Comparison of ENCODE assay signal across 22 cellular contexts in genomic region chr19:608155-609000, GRCh38. TPM values are rescaled to one million over a fixed set of nuclear protein-coding genes. Genes with fewer than 3 reads are reported as not detected.
DNase-seq lines count a peak whose midpoint lies in the region; ATAC-seq, FAIRE-seq and TF ChIP-seq lines count a peak whose summit lies in the region.
"Had no signal": no experiment of that assay in that cellular context is flagged by ENCODE, and none has a peak within 500 bp of the region (broad histone marks: within the 10 kb centered on the region; RNA-seq: fewer than 3 reads in every experiment).

No MANE protein-coding gene starts in this region.

- POLR2A ChIA-PET in A549 (lab: Yijun Ruan, JAX) (no interaction called here), HCT116 (lab: Charles Lee) (no interaction called here), HepG2 (lab: Yijun Ruan, JAX) (no interaction called here)

- H3K9ac ChIP-seq in HCT116 (ENCODE audit: low read length) (no peak overlapping the region), HepG2 (ENCODE audit: insufficient read depth, low read depth, low read length) (no peak overlapping the region)

- ATAC-seq in A549 (peak; percentile 27 to 61; a peak in 3 of 6 replicates), HCT116 (0 out of 2 replicates have a peak, but pooled peaks have one; percentile 18), HepG2 (peak; percentile 24; the same call in 2 of the 3 replicates), GM18861 (IDR thresholded peaks at IDR 0.05; ENCODE audit: unreplicated experiment) (no peak)
- ATAC-seq: stimulated activated effector memory CD8-positive, alpha-beta T cell treated with anti-CD3 and anti-CD28 coated beads, Interleukin-12 subunit alpha, Interleukin-12 subunit beta, amount 100 ng/mL, for 72 hours; T-cell had no signal

- H3K4me1 ChIP-seq in A549 = peaks cover 40% of the 10 kb centered on the region
- H3K4me1 ChIP-seq in HCT116 (ENCODE audit: control insufficient read depth in 1 of 2, insufficient read depth in 2 of 2, low read length in 2 of 2) = peaks cover 8 to 11% of the 10 kb centered on the region in 2 experiments; a peak in 3 of 4 replicates
- no peaks in the 10 kb centered on the region for H3K4me1 ChIP-seq in HepG2 (ENCODE audit: insufficient read depth, low read length)

- peak overlapping the region; percentile 43; the same call in 2 of the 3 replicates for H3K4me2 ChIP-seq in A549
- peak overlapping the region; percentile 27 for H3K4me2 ChIP-seq in HCT116 (ENCODE audit: low read length)
- H3K4me2 ChIP-seq in HepG2 (ENCODE audit: low read depth, low read length) = no peak overlapping the region

- TF ChIP-seq RAD21 in A549 (conservative IDR thresholded peaks at IDR 0.05 in 1 of 2, IDR thresholded peaks at IDR 0.05 in 1 of 2) = no peak
- TF ChIP-seq RAD21 in HCT116 (IDR thresholded peaks at IDR 0.05; ENCODE audit: low read depth) = no peak
- TF ChIP-seq RAD21 in HepG2 (CRISPR knock-in tag; IDR thresholded peaks at IDR 0.05) = no peak

- no TSS peak for BruUV-seq in HCT116 (replicated peaks; lab: Mats Ljungman, UMichigan)
- BruUV-seq in HepG2 (replicated peaks; lab: Mats Ljungman, UMichigan) = no TSS peak

- CTCF ChIA-PET in A549 (lab: Yijun Ruan, JAX) = interaction anchor here (0.7 to 1.5 kb wide), 3 partner anchors 9 to 24 kb away, joined by 3 read pairs; no protein-coding TSS in a partner anchor
- CTCF ChIA-PET in HCT116 (lab: Charles Lee) = no interaction called here
- CTCF ChIA-PET in HepG2 (lab: Yijun Ruan, JAX; ENCODE audit: low intra/inter-chr PET ratio, low total read pairs) = no interaction called here

- H3K27me3 ChIP-seq in HCT116 (ENCODE audit: insufficient read depth, low read length) = no peaks in the 10 kb centered on the region
- no peaks in the 10 kb centered on the region for H3K27me3 ChIP-seq in HepG2 (ENCODE audit: control insufficient read depth in 1 of 2, insufficient read depth in 2 of 2, low read length in 2 of 2)
- H3K27me3 ChIP-seq: cardiac muscle cell had no signal

- no peak overlapping the region for H2AFZ ChIP-seq in HCT116 (ENCODE audit: low read depth, low read length, poor library complexity, severe bottlenecking)
- no peak overlapping the region for H2AFZ ChIP-seq in HepG2 (ENCODE audit: low read length)

- DNase-seq in A549 (ENCODE audit: low read depth in 1 of 2, low spot score in 1 of 2) (no peak), HCT116 (ENCODE audit: low read depth, low spot score) (no peak), HepG2 (ENCODE audit: low spot score) (no peak), NCI-H187 (lab: John Stamatoyannopoulos, UW) (no peak), NCI-H2171 (lab: John Stamatoyannopoulos, UW) (no peak)
- DNase-seq: activated CD4-positive, alpha-beta T cell treated with anti-CD3 and anti-CD28 coated beads for 1 hour; activated naive CD4-positive, alpha-beta T cell treated with anti-CD3 and anti-CD28 coated beads for 36 hours; activated T-cell treated with anti-CD3 and anti-CD28 coated beads, Interleukin-2, amount 50 U/mL, for 48 hours; CD4-positive, alpha-beta T cell; mesendoderm; NCI-H1092; NCI-H1930; OCI-M1; T-cell had no signal

- no peaks in the 10 kb centered on the region for H3K79me2 ChIP-seq in HCT116 (ENCODE audit: insufficient read depth, low read length)
- no peaks in the 10 kb centered on the region for H3K79me2 ChIP-seq in HepG2 (ENCODE audit: insufficient read depth, low read length)

- no peak for TF ChIP-seq POLR2A in A549 (IDR thresholded peaks at IDR 0.05; ENCODE audit: low read length)
- no peak for TF ChIP-seq POLR2A in HCT116 (IDR thresholded peaks at IDR 0.05; ENCODE audit: borderline replicate concordance, extremely low read depth, insufficient read depth, insufficient read length)
- TF ChIP-seq POLR2A in HepG2 (IDR thresholded peaks at IDR 0.05; ENCODE audit: insufficient read depth in 1 of 2, low read depth in 2 of 2, low read length in 2 of 2) = no peak

- in situ Hi-C loops in HepG2 (cut with HindIII; ENCODE audit: extremely low pct_ligation_motif_present, low pct_unique_long_range_greater_than_20kb) = no loop called here

- no peaks in the 10 kb centered on the region for H3K9me2 ChIP-seq in HCT116 (ENCODE audit: insufficient read depth)

- H3K9me3 ChIP-seq in A549 = no peaks in the 10 kb centered on the region
- H3K9me3 ChIP-seq in HCT116 (ENCODE audit: control insufficient read depth in 1 of 2, insufficient read depth in 1 of 2, low read depth in 1 of 2, low read length in 2 of 2) = no peaks in the 10 kb centered on the region
- H3K9me3 ChIP-seq in HepG2 (ENCODE audit: low read length) = no peaks in the 10 kb centered on the region
- H3K9me3 ChIP-seq: suprapubic skin had no signal

- 93% methylated on average over 8 of the region's 30 CpGs for WGBS in A549 (ENCODE audit: missing lambda C conversion rate)
- WGBS in HepG2 (ENCODE audit: low lambda C conversion rate) = 64% methylated on average over 21 of the region's 30 CpGs

- H4K20me1 ChIP-seq in HCT116 (ENCODE audit: insufficient read depth) (no peaks in the 10 kb centered on the region), HepG2 (ENCODE audit: insufficient read depth, low read length) (no peaks in the 10 kb centered on the region)

- H3K4me3 ChIP-seq in A549 (no peak overlapping the region), HCT116 (replicated peaks in 1 of 2; ENCODE audit: low read depth in 1 of 2, low read length in 2 of 2) (no peak overlapping the region), HepG2 (replicated peaks in 1 of 3; ENCODE audit: insufficient read depth in 1 of 3, low read depth in 2 of 3, low read length in 3 of 3) (no peak overlapping the region)
- H3K4me3 ChIP-seq: cardiac muscle cell, suprapubic skin had no signal

- TF ChIP-seq EP300 in A549 (IDR thresholded peaks at IDR 0.05) (no peak), HepG2 (IDR thresholded peaks at IDR 0.05; ENCODE audit: low read depth in 2 of 2, low read length in 2 of 2) (no peak), HepG2 (CRISPR knock-in tag; IDR thresholded peaks at IDR 0.05; ENCODE audit: borderline replicate concordance) (no peak)

- TF ChIP-seq CTCF in A549 (IDR thresholded peaks at IDR 0.05) (no peak), HCT116 (IDR thresholded peaks at IDR 0.05 in 2 of 3, conservative IDR thresholded peaks at IDR 0.05 in 1 of 3; ENCODE audit: borderline replicate concordance in 1 of 3, insufficient read depth in 1 of 3, low read depth in 2 of 3, low read length in 2 of 3) (no peak), HepG2 (CRISPR knock-in tag; IDR thresholded peaks at IDR 0.05) (no peak)

- no peaks in the 10 kb centered on the region for H3K36me3 ChIP-seq in HCT116 (ENCODE audit: control insufficient read depth in 1 of 2, insufficient read depth in 2 of 2, low read length in 2 of 2)
- no peaks in the 10 kb centered on the region for H3K36me3 ChIP-seq in HepG2 (replicated peaks in 1 of 2; ENCODE audit: control insufficient read depth in 1 of 2, insufficient read depth in 2 of 2, low read length in 2 of 2)
- H3K36me3 ChIP-seq: suprapubic skin had no signal

- FAIRE-seq in A549 (lab: Jason Lieb, UNC) (no peak), HepG2 (lab: Jason Lieb, UNC) (no peak)
- FAIRE-seq: endothelial cell of umbilical vein had no signal

- H3K27ac ChIP-seq in A549 (peak overlapping the region; percentile 72 to 86; a peak in 5 of 6 replicates), HCT116 (ENCODE audit: low read depth, low read length) (no peak overlapping the region; the same call in 1 of the 2 replicates), cingulate gyrus (ENCODE audit: low read depth, low read length) (peak overlapping the region; percentile 79), HepG2 (ENCODE audit: extremely low read length, insufficient read depth, low read length) (no peak overlapping the region)
- H3K27ac ChIP-seq: cardiac muscle cell, suprapubic skin had no signal

- intact Hi-C loops in HCT116 (cut with micrococcal nuclease) (no loop called here), HepG2 (cut with micrococcal nuclease; ENCODE audit: unreplicated experiment) (no loop called here)

- RAD21 ChIA-PET in HCT116 (lab: Charles Lee; ENCODE audit: low non-redundant PET in 1 of 2, low total read pairs in 2 of 2, uncharacterized antibody in 2 of 2, unreplicated experiment in 2 of 2) = no interaction called here

RNA-seq across cellular contexts. Expression of gene HCN2, which starts 18.7 kb away (rescaled TPM):
- 2.7 and 7.1 TPM in 2 replicates for polyA plus RNA-seq in A549 (2011; rRNA removed)
- polyA plus RNA-seq in A549 (2012; cell fraction: cytosol; rRNA removed) = 11.4 and 16.3 TPM in 2 replicates
- 13.9 and 20.2 TPM in 2 replicates for polyA plus RNA-seq in A549 (2012; cell fraction: nucleus; rRNA removed)
- 23.2 to 24.8 TPM (median 24.7 TPM) in 3 replicates for polyA plus RNA-seq in A549 (2017; fragmentation: RNase III; extraction: RNeasy Plus Mini Kit Qiagen cat#74134 plus additional on column Dnase treatment)
- polyA minus RNA-seq in A549 (2011; rRNA and poly(A)+ RNA removed) = 15.7 and 22.3 TPM in 2 replicates
- total RNA-seq in HCT116 (2021; ENCODE audit: unreplicated experiment) = 2.4 TPM
- 2.3 TPM in 2 replicates for polyA plus RNA-seq in HCT116 (2012)
- not detected in 2 replicates for total RNA-seq in HepG2 (2016; rRNA removed; fragmentation: Illumina TruSeq; extraction: Trizol)
- total RNA-seq in HepG2 (2016; cell fraction: cytosol; rRNA removed; fragmentation: Illumina TruSeq; extraction: Trizol; ENCODE audit: low read depth) = not detected in 2 replicates
- not detected in 2 replicates for total RNA-seq in HepG2 (2016; cell fraction: insoluble cytoplasmic fraction; rRNA removed; fragmentation: Illumina TruSeq; extraction: Trizol)
- 0.03 TPM in 1 of 2 replicates, not detected in the other for total RNA-seq in HepG2 (2016; cell fraction: membrane; rRNA removed; fragmentation: Illumina TruSeq; extraction: Trizol)
- not detected in 2 replicates for total RNA-seq in HepG2 (2016; cell fraction: nucleus; rRNA removed; fragmentation: Illumina TruSeq; extraction: Trizol)
- 0.01 and 0.05 TPM in 2 replicates for polyA plus RNA-seq in HepG2 (2011; rRNA removed)
- polyA plus RNA-seq in HepG2 (2011; cell fraction: cytosol; rRNA removed) = 0.07 and 0.09 TPM in 2 replicates
- polyA plus RNA-seq in HepG2 (2011; cell fraction: nucleus; rRNA removed) = 0.19 and 0.24 TPM in 2 replicates
- polyA plus RNA-seq in HepG2 (2012) = 0.15 and 0.39 TPM in 2 replicates
- 0.07 TPM in 1 of 2 replicates, not detected in the other for polyA plus RNA-seq in HepG2 (2016; cell fraction: cytosol; fragmentation: Illumina TruSeq; extraction: Trizol; ENCODE audit: low read depth)
- polyA plus RNA-seq in HepG2 (2016; cell fraction: insoluble cytoplasmic fraction; fragmentation: Illumina TruSeq; extraction: Trizol; ENCODE audit: low read depth) = not detected in 2 replicates
- 0.05 TPM in 1 of 2 replicates, not detected in the other for polyA plus RNA-seq in HepG2 (2016; cell fraction: membrane; fragmentation: Illumina TruSeq; extraction: Trizol; ENCODE audit: low read depth)
- not detected in 2 replicates for polyA plus RNA-seq in HepG2 (2016; cell fraction: nucleus; fragmentation: Illumina TruSeq; extraction: Trizol; ENCODE audit: insufficient read depth, low read depth)
- polyA minus RNA-seq in HepG2 (2011; rRNA and poly(A)+ RNA removed; ENCODE audit: low replicate concordance) = 0.16 and 9.3 TPM in 2 replicates
- polyA minus RNA-seq in HepG2 (2011; cell fraction: cytosol; rRNA and poly(A)+ RNA removed) = not detected in 2 replicates
- polyA minus RNA-seq in HepG2 (2011; cell fraction: nucleus; rRNA and poly(A)+ RNA removed) = not detected in 2 replicates

RNA-seq across cellular contexts. Expression of gene POLRMT, which starts 25.0 kb away (rescaled TPM):
- 41.9 and 59.8 TPM in 2 replicates for polyA plus RNA-seq in A549 (2011; rRNA removed)
- 58.8 and 76.2 TPM in 2 replicates for polyA plus RNA-seq in A549 (2012; cell fraction: cytosol; rRNA removed)
- polyA plus RNA-seq in A549 (2012; cell fraction: nucleus; rRNA removed) = 187 and 288 TPM in 2 replicates
- 65.0 to 68.8 TPM (median 66.5 TPM) in 3 replicates for polyA plus RNA-seq in A549 (2017; fragmentation: RNase III; extraction: RNeasy Plus Mini Kit Qiagen cat#74134 plus additional on column Dnase treatment)
- polyA minus RNA-seq in A549 (2011; rRNA and poly(A)+ RNA removed) = 192 and 233 TPM in 2 replicates
- 138 TPM for total RNA-seq in HCT116 (2021; ENCODE audit: unreplicated experiment)
- polyA plus RNA-seq in HCT116 (2012) = 175 and 185 TPM in 2 replicates
- total RNA-seq in HepG2 (2016; rRNA removed; fragmentation: Illumina TruSeq; extraction: Trizol) = 52.5 and 78.0 TPM in 2 replicates
- total RNA-seq in HepG2 (2016; cell fraction: cytosol; rRNA removed; fragmentation: Illumina TruSeq; extraction: Trizol; ENCODE audit: low read depth) = 14.6 and 16.3 TPM in 2 replicates
- 49.1 and 82.6 TPM in 2 replicates for total RNA-seq in HepG2 (2016; cell fraction: insoluble cytoplasmic fraction; rRNA removed; fragmentation: Illumina TruSeq; extraction: Trizol)
- 30.6 and 32.9 TPM in 2 replicates for total RNA-seq in HepG2 (2016; cell fraction: membrane; rRNA removed; fragmentation: Illumina TruSeq; extraction: Trizol)
- 53.4 and 70.1 TPM in 2 replicates for total RNA-seq in HepG2 (2016; cell fraction: nucleus; rRNA removed; fragmentation: Illumina TruSeq; extraction: Trizol)
- 101 and 114 TPM in 2 replicates for polyA plus RNA-seq in HepG2 (2011; rRNA removed)
- polyA plus RNA-seq in HepG2 (2011; cell fraction: cytosol; rRNA removed) = 20.8 and 36.5 TPM in 2 replicates
- 255 and 333 TPM in 2 replicates for polyA plus RNA-seq in HepG2 (2011; cell fraction: nucleus; rRNA removed)
- polyA plus RNA-seq in HepG2 (2012) = 52.2 and 65.7 TPM in 2 replicates
- 16.5 and 17.7 TPM in 2 replicates for polyA plus RNA-seq in HepG2 (2016; cell fraction: cytosol; fragmentation: Illumina TruSeq; extraction: Trizol; ENCODE audit: low read depth)
- polyA plus RNA-seq in HepG2 (2016; cell fraction: insoluble cytoplasmic fraction; fragmentation: Illumina TruSeq; extraction: Trizol; ENCODE audit: low read depth) = 70.9 and 71.7 TPM in 2 replicates
- polyA plus RNA-seq in HepG2 (2016; cell fraction: membrane; fragmentation: Illumina TruSeq; extraction: Trizol; ENCODE audit: low read depth) = 34.9 and 37.3 TPM in 2 replicates
- polyA plus RNA-seq in HepG2 (2016; cell fraction: nucleus; fragmentation: Illumina TruSeq; extraction: Trizol; ENCODE audit: insufficient read depth, low read depth) = 138 and 146 TPM in 2 replicates
- 247 and 377 TPM in 2 replicates for polyA minus RNA-seq in HepG2 (2011; rRNA and poly(A)+ RNA removed; ENCODE audit: low replicate concordance)
- polyA minus RNA-seq in HepG2 (2011; cell fraction: cytosol; rRNA and poly(A)+ RNA removed) = 67.1 and 69.6 TPM in 2 replicates
- polyA minus RNA-seq in HepG2 (2011; cell fraction: nucleus; rRNA and poly(A)+ RNA removed) = 37.9 and 42.3 TPM in 2 replicates

RNA-seq across cellular contexts. Expression of gene FGF22, which starts 31.3 kb away (rescaled TPM):
- polyA plus RNA-seq in A549 (2011; rRNA removed) = 0.13 TPM in 1 of 2 replicates, not detected in the other
- 0.28 and 0.39 TPM in 2 replicates for polyA plus RNA-seq in A549 (2012; cell fraction: cytosol; rRNA removed)
- 1.5 and 1.7 TPM in 2 replicates for polyA plus RNA-seq in A549 (2012; cell fraction: nucleus; rRNA removed)
- 0.79 to 1.1 TPM (median 1.0 TPM) in 3 replicates for polyA plus RNA-seq in A549 (2017; fragmentation: RNase III; extraction: RNeasy Plus Mini Kit Qiagen cat#74134 plus additional on column Dnase treatment)
- polyA minus RNA-seq in A549 (2011; rRNA and poly(A)+ RNA removed) = not detected in 2 replicates
- 1.5 TPM for total RNA-seq in HCT116 (2021; ENCODE audit: unreplicated experiment)
- polyA plus RNA-seq in HCT116 (2012) = 0.35 and 0.39 TPM in 2 replicates
- total RNA-seq in HepG2 (2016; rRNA removed; fragmentation: Illumina TruSeq; extraction: Trizol) = 0.24 TPM in 1 of 2 replicates, not detected in the other
- total RNA-seq in HepG2 (2016; cell fraction: cytosol; rRNA removed; fragmentation: Illumina TruSeq; extraction: Trizol; ENCODE audit: low read depth) = not detected in 2 replicates
- 0.09 TPM in 1 of 2 replicates, not detected in the other for total RNA-seq in HepG2 (2016; cell fraction: insoluble cytoplasmic fraction; rRNA removed; fragmentation: Illumina TruSeq; extraction: Trizol)
- total RNA-seq in HepG2 (2016; cell fraction: membrane; rRNA removed; fragmentation: Illumina TruSeq; extraction: Trizol) = 0.17 and 0.19 TPM in 2 replicates
- not detected in 2 replicates for total RNA-seq in HepG2 (2016; cell fraction: nucleus; rRNA removed; fragmentation: Illumina TruSeq; extraction: Trizol)
- 0.07 TPM in 1 of 2 replicates, not detected in the other for polyA plus RNA-seq in HepG2 (2011; rRNA removed)
- not detected in 2 replicates for polyA plus RNA-seq in HepG2 (2011; cell fraction: cytosol; rRNA removed)
- not detected in 2 replicates for polyA plus RNA-seq in HepG2 (2011; cell fraction: nucleus; rRNA removed)
- polyA plus RNA-seq in HepG2 (2012) = 0.09 and 0.27 TPM in 2 replicates
- 0.08 and 0.16 TPM in 2 replicates for polyA plus RNA-seq in HepG2 (2016; cell fraction: cytosol; fragmentation: Illumina TruSeq; extraction: Trizol; ENCODE audit: low read depth)
- not detected in 2 replicates for polyA plus RNA-seq in HepG2 (2016; cell fraction: insoluble cytoplasmic fraction; fragmentation: Illumina TruSeq; extraction: Trizol; ENCODE audit: low read depth)
- polyA plus RNA-seq in HepG2 (2016; cell fraction: membrane; fragmentation: Illumina TruSeq; extraction: Trizol; ENCODE audit: low read depth) = 0.13 TPM in 1 of 2 replicates, not detected in the other
- 0.33 TPM in 1 of 2 replicates, not detected in the other for polyA plus RNA-seq in HepG2 (2016; cell fraction: nucleus; fragmentation: Illumina TruSeq; extraction: Trizol; ENCODE audit: insufficient read depth, low read depth)
- polyA minus RNA-seq in HepG2 (2011; rRNA and poly(A)+ RNA removed; ENCODE audit: low replicate concordance) = not detected in 2 replicates
- not detected in 2 replicates for polyA minus RNA-seq in HepG2 (2011; cell fraction: cytosol; rRNA and poly(A)+ RNA removed)
- polyA minus RNA-seq in HepG2 (2011; cell fraction: nucleus; rRNA and poly(A)+ RNA removed) = not detected in 2 replicates
- total RNA-seq: activated naive CD4-positive, alpha-beta T cell treated with anti-CD3 and anti-CD28 coated beads for 36 hours; cardiac muscle cell; endothelial cell of umbilical vein; G401; left colon had no signal

RNA-seq across cellular contexts. Expression of gene BSG, which starts 36.0 kb away (rescaled TPM):
- 237 and 285 TPM in 2 replicates for polyA plus RNA-seq in A549 (2011; rRNA removed)
- 453 and 544 TPM in 2 replicates for polyA plus RNA-seq in A549 (2012; cell fraction: cytosol; rRNA removed)
- polyA plus RNA-seq in A549 (2012; cell fraction: nucleus; rRNA removed) = 893 and 1,029 TPM in 2 replicates
- polyA plus RNA-seq in A549 (2017; fragmentation: RNase III; extraction: RNeasy Plus Mini Kit Qiagen cat#74134 plus additional on column Dnase treatment) = 528 to 583 TPM (median 579 TPM) in 3 replicates
- polyA minus RNA-seq in A549 (2011; rRNA and poly(A)+ RNA removed) = 251 and 294 TPM in 2 replicates
- total RNA-seq in HCT116 (2021; ENCODE audit: unreplicated experiment) = 603 TPM
- polyA plus RNA-seq in HCT116 (2012) = 735 and 929 TPM in 2 replicates
- 136 and 309 TPM in 2 replicates for total RNA-seq in HepG2 (2016; rRNA removed; fragmentation: Illumina TruSeq; extraction: Trizol)
- 81.8 and 84.4 TPM in 2 replicates for total RNA-seq in HepG2 (2016; cell fraction: cytosol; rRNA removed; fragmentation: Illumina TruSeq; extraction: Trizol; ENCODE audit: low read depth)
- 114 and 317 TPM in 2 replicates for total RNA-seq in HepG2 (2016; cell fraction: insoluble cytoplasmic fraction; rRNA removed; fragmentation: Illumina TruSeq; extraction: Trizol)
- 96.0 and 109 TPM in 2 replicates for total RNA-seq in HepG2 (2016; cell fraction: membrane; rRNA removed; fragmentation: Illumina TruSeq; extraction: Trizol)
- total RNA-seq in HepG2 (2016; cell fraction: nucleus; rRNA removed; fragmentation: Illumina TruSeq; extraction: Trizol) = 271 and 340 TPM in 2 replicates
- polyA plus RNA-seq in HepG2 (2011; rRNA removed) = 754 and 1,057 TPM in 2 replicates
- polyA plus RNA-seq in HepG2 (2011; cell fraction: cytosol; rRNA removed) = 595 and 749 TPM in 2 replicates
- 561 and 615 TPM in 2 replicates for polyA plus RNA-seq in HepG2 (2011; cell fraction: nucleus; rRNA removed)
- polyA plus RNA-seq in HepG2 (2012) = 926 and 933 TPM in 2 replicates
- 148 and 149 TPM in 2 replicates for polyA plus RNA-seq in HepG2 (2016; cell fraction: cytosol; fragmentation: Illumina TruSeq; extraction: Trizol; ENCODE audit: low read depth)
- 179 and 219 TPM in 2 replicates for polyA plus RNA-seq in HepG2 (2016; cell fraction: insoluble cytoplasmic fraction; fragmentation: Illumina TruSeq; extraction: Trizol; ENCODE audit: low read depth)
- polyA plus RNA-seq in HepG2 (2016; cell fraction: membrane; fragmentation: Illumina TruSeq; extraction: Trizol; ENCODE audit: low read depth) = 152 and 167 TPM in 2 replicates
- polyA plus RNA-seq in HepG2 (2016; cell fraction: nucleus; fragmentation: Illumina TruSeq; extraction: Trizol; ENCODE audit: insufficient read depth, low read depth) = 760 and 837 TPM in 2 replicates
- 426 and 707 TPM in 2 replicates for polyA minus RNA-seq in HepG2 (2011; rRNA and poly(A)+ RNA removed; ENCODE audit: low replicate concordance)
- polyA minus RNA-seq in HepG2 (2011; cell fraction: cytosol; rRNA and poly(A)+ RNA removed) = 369 and 454 TPM in 2 replicates
- polyA minus RNA-seq in HepG2 (2011; cell fraction: nucleus; rRNA and poly(A)+ RNA removed) = 97.1 and 115 TPM in 2 replicates

RNA-seq across cellular contexts. Expression of gene RNF126, which starts 54.6 kb away (rescaled TPM):
- polyA plus RNA-seq in A549 (2011; rRNA removed) (3.1 and 4.9 TPM in 2 replicates), A549 (2017; fragmentation: RNase III; extraction: RNeasy Plus Mini Kit Qiagen cat#74134 plus additional on column Dnase treatment) (35.0 to 36.3 TPM (median 35.4 TPM) in 3 replicates), HepG2 (2011; rRNA removed) (23.2 and 24.6 TPM in 2 replicates)
- 43.6 and 53.5 TPM in 2 replicates for polyA plus RNA-seq in A549 (2012; cell fraction: cytosol; rRNA removed)
- polyA plus RNA-seq in A549 (2012; cell fraction: nucleus; rRNA removed) = 71.1 and 89.5 TPM in 2 replicates
- 2.4 and 5.0 TPM in 2 replicates for polyA minus RNA-seq in A549 (2011; rRNA and poly(A)+ RNA removed)
- total RNA-seq in HCT116 (2021; ENCODE audit: unreplicated experiment) (93.8 TPM), HepG2 (2016; rRNA removed; fragmentation: Illumina TruSeq; extraction: Trizol) (18.5 and 34.0 TPM in 2 replicates)
- 87.9 and 89.0 TPM in 2 replicates for polyA plus RNA-seq in HCT116 (2012)
- 60.7 and 62.9 TPM in 2 replicates for total RNA-seq in HepG2 (2016; cell fraction: cytosol; rRNA removed; fragmentation: Illumina TruSeq; extraction: Trizol; ENCODE audit: low read depth)
- 14.0 and 32.5 TPM in 2 replicates for total RNA-seq in HepG2 (2016; cell fraction: insoluble cytoplasmic fraction; rRNA removed; fragmentation: Illumina TruSeq; extraction: Trizol)
- total RNA-seq in HepG2 (2016; cell fraction: membrane; rRNA removed; fragmentation: Illumina TruSeq; extraction: Trizol) = 51.8 and 70.5 TPM in 2 replicates
- 20.4 and 26.7 TPM in 2 replicates for total RNA-seq in HepG2 (2016; cell fraction: nucleus; rRNA removed; fragmentation: Illumina TruSeq; extraction: Trizol)
- 21.4 and 33.6 TPM in 2 replicates for polyA plus RNA-seq in HepG2 (2011; cell fraction: cytosol; rRNA removed)
- polyA plus RNA-seq in HepG2 (2011; cell fraction: nucleus; rRNA removed) = 96.9 and 98.7 TPM in 2 replicates
- 47.4 and 51.2 TPM in 2 replicates for polyA plus RNA-seq in HepG2 (2012)
- polyA plus RNA-seq in HepG2 (2016; cell fraction: cytosol; fragmentation: Illumina TruSeq; extraction: Trizol; ENCODE audit: low read depth) = 83.7 and 90.8 TPM in 2 replicates
- 29.9 and 39.9 TPM in 2 replicates for polyA plus RNA-seq in HepG2 (2016; cell fraction: insoluble cytoplasmic fraction; fragmentation: Illumina TruSeq; extraction: Trizol; ENCODE audit: low read depth)
- 79.7 and 88.6 TPM in 2 replicates for polyA plus RNA-seq in HepG2 (2016; cell fraction: membrane; fragmentation: Illumina TruSeq; extraction: Trizol; ENCODE audit: low read depth)
- 75.9 and 77.0 TPM in 2 replicates for polyA plus RNA-seq in HepG2 (2016; cell fraction: nucleus; fragmentation: Illumina TruSeq; extraction: Trizol; ENCODE audit: insufficient read depth, low read depth)
- 10.7 and 26.6 TPM in 2 replicates for polyA minus RNA-seq in HepG2 (2011; rRNA and poly(A)+ RNA removed; ENCODE audit: low replicate concordance)
- polyA minus RNA-seq in HepG2 (2011; cell fraction: cytosol; rRNA and poly(A)+ RNA removed) = 18.3 and 21.9 TPM in 2 replicates
- 28.0 and 36.3 TPM in 2 replicates for polyA minus RNA-seq in HepG2 (2011; cell fraction: nucleus; rRNA and poly(A)+ RNA removed)

Comparison
In these comparisons a context has a peak if more than half of its experiments do, and no peak if none do; other contexts are left out.
1. H3K27ac ChIP-seq: peak in A549 (2 of 2) and cingulate gyrus (single experiment); none in HCT116 (single experiment) and HepG2 (single experiment).